In the genomic region with DNA sequence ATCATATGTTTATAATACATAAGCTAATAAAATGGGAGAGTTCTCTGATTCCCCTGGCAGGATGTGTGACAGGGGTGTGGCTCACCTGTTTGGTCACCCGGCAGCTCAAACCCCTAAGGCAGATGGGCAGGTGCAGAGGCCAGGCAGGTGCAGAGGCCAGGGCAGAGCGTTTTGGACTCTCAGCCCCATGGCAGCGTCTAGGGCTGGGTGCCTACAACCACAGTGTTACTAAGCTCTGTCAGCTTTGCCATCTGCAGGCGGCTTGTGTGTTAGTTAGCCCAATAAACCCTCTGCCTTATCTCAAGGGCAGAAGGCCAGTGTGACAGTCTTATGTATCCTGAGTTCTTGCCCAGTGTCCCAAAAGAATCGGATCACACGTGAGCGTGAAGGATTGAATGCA, we compare ENCODE assay signal across 17 cellular contexts. TPM values are rescaled to one million over a fixed set of nuclear protein-coding genes. Genes with fewer than 3 reads are reported as not detected.
DNase-seq lines count a peak whose midpoint lies in the region; FAIRE-seq and TF ChIP-seq lines count a peak whose summit lies in the region.
"Had no signal": no experiment of that assay in that cellular context is flagged by ENCODE, and none has a peak within 500 bp of the region (broad histone marks: within the 10 kb centered on the region; RNA-seq: fewer than 3 reads in every experiment).

No MANE protein-coding gene starts in this region.

- H3K36me3 Mint-ChIP-seq in immature natural killer cell, result peaks cover 0 to under 1% (median 0%) of the 10 kb centered on the region in 3 donors

- H3K4me1 ChIP-seq in spleen, result no peaks in the 10 kb centered on the region

- peak; percentile 13 for FAIRE-seq in bronchial epithelial cell (lab: Jason Lieb, UNC)
- FAIRE-seq: GM12878, GM18507, HTR-8/SVneo had no signal

- intact Hi-C loops in spleen (cut with DNase I; ENCODE audit: low total_unique reads), result no loop called here

- H3K27me3 ChIP-seq in bronchial epithelial cell (ENCODE audit: control insufficient read depth, insufficient read depth, low read length) (no peaks in the 10 kb centered on the region), spleen (replicated peaks in 1 of 7) (no peaks in the 10 kb centered on the region)

- WGBS in spleen, 5 donors, result 84 to 95% (median 89%) methylated on average over 7 of the region's 7 CpGs

- no peak overlapping the region for H3K27ac Mint-ChIP-seq in immature natural killer cell

- peaks cover 4 to 21% (median 15%) of the 10 kb centered on the region in 6 donors for H3K9me3 Mint-ChIP-seq in immature natural killer cell

- DNase-seq in COLO668 (lab: John Stamatoyannopoulos, UW; ENCODE audit: unreplicated experiment) (peak; percentile 85), NCI-H146 (lab: John Stamatoyannopoulos, UW) (peak; percentile 62), bronchial epithelial cell (ENCODE audit: low read depth) (no peak), spleen (peak; percentile 62), epidermal melanocyte (ENCODE audit: insufficient read length, low spot score) (no peak), H4 (ENCODE audit: low spot score) (no peak), immature natural killer cell (no peak)
- DNase-seq: AML-193; DMS79; NCI-H1694; NCI-H446; NK-92 treated with Interleukin-12 subunit alpha and Interleukin-12 subunit beta, amount 100 ng/mL, for 24 hours; OCI-M1 had no signal

- H3K4me1 Mint-ChIP-seq in immature natural killer cell, result no peaks in the 10 kb centered on the region

- peaks cover 0 to 6% (median 0%) of the 10 kb centered on the region in 3 donors for H3K27me3 Mint-ChIP-seq in immature natural killer cell (ENCODE audit: low read depth in 3 of 3)

- no peak for TF ChIP-seq CTCF in bronchial epithelial cell (IDR thresholded peaks at IDR 0.05; ENCODE audit: insufficient read depth, low read length, severe bottlenecking)
- no peak for TF ChIP-seq CTCF in spleen (IDR thresholded peaks at IDR 0.05 in 8 of 11, conservative IDR thresholded peaks at IDR 0.05 in 3 of 11)

- H3K36me3 ChIP-seq in bronchial epithelial cell (ENCODE audit: control insufficient read depth, insufficient read depth, low read length) (no peaks in the 10 kb centered on the region), spleen (no peaks in the 10 kb centered on the region)

- no peak overlapping the region for H3K4me3 ChIP-seq in bronchial epithelial cell (ENCODE audit: low read depth, low read length)
- no peak overlapping the region for H3K4me3 ChIP-seq in spleen
- H3K4me3 ChIP-seq: GM12878 had no signal

- H3K9me3 ChIP-seq in spleen, result peaks cover 0 to 15% (median 2%) of the 10 kb centered on the region in 8 donors

- no peak for TF ChIP-seq POLR2A in spleen (IDR thresholded peaks at IDR 0.05)

- no peak overlapping the region for H3K4me3 Mint-ChIP-seq in immature natural killer cell

- H3K27ac ChIP-seq in spleen, result no peak overlapping the region

RNA-seq across cellular contexts. Expression of gene UGT2B15, which starts 54.0 kb away (rescaled TPM):
- under 0.01 TPM in 1 of 2 replicates, not detected in the other for total RNA-seq in bronchial epithelial cell
- under 1 TPM in 2 of 7 donors, not detected in 5; 0.46 to 0.85 TPM for total RNA-seq in spleen
- polyA plus RNA-seq in spleen, result under 1 TPM in 1 of 3 donors, not detected in 2; 0.11 TPM
- not detected in 2 replicates for total RNA-seq in H4 (2014; rRNA removed; shearing (Covaris generic))
- not detected for polyA plus RNA-seq in immature natural killer cell
- total RNA-seq: G401, GM12878 had no signal
- polyA plus RNA-seq: GM12878 had no signal

Comparison
In these comparisons a context has a peak if more than half of its experiments do, and no peak if none do; other contexts are left out.
1. DNase-seq: peak in COLO668 (single experiment), NCI-H146 (single experiment) and spleen (single experiment); none in bronchial epithelial cell (single experiment), epidermal melanocyte (single experiment), H4 (single experiment) and immature natural killer cell (0 of 3).